Comparison of ENCODE assay signal across 24 cellular contexts in the genomic region with DNA sequence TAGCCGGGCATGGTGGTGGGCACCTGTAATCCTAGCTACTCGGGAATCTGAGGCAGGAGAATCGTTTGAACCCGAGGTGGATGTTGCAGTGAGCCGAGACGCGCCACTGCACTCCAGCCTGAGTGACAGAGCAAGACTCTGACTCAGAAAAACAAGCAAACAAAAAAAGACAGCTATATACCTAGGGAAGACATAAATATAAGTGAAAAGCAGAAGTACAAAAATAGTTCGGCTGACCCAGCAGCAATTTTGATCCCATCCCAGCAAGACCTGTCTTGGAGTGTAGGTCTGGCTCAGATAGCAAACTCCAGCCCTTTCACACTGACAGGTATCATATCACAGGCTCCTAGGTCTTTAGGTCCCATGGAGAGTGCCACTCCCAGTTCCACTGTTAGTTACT. TPM values are rescaled to one million over a fixed set of nuclear protein-coding genes. Genes with fewer than 3 reads are reported as not detected.
A peak's percentile ranks its signal among the peaks of the same experiment; 100 is the strongest.
DNase-seq lines count a peak whose midpoint lies in the region; ATAC-seq, FAIRE-seq and TF ChIP-seq lines count a peak whose summit lies in the region.
"Had no signal": no experiment of that assay in that cellular context is flagged by ENCODE, and none has a peak within 500 bp of the region (broad histone marks: within the 10 kb centered on the region; RNA-seq: fewer than 3 reads in every experiment).

No MANE protein-coding gene starts in this region.

- no peak for FAIRE-seq in astrocyte (lab: Jason Lieb, UNC)

- no peaks in the 10 kb centered on the region for H4K20me1 ChIP-seq in astrocyte (ENCODE audit: insufficient read depth, low read length)

- no peaks in the 10 kb centered on the region for H3K9me3 Mint-ChIP-seq in T-helper 2 cell treated with Interferon-gamma antibody and Interleukin-4, amounts not matched to agents 5 μg/mL and 100 μg/mL, for 36 hours
- no peaks in the 10 kb centered on the region for H3K9me3 Mint-ChIP-seq in astrocyte (ENCODE audit: unreplicated experiment)
- H3K9me3 Mint-ChIP-seq: activated naive CD4-positive, alpha-beta T cell treated with anti-CD3 and anti-CD28 coated beads, Interleukin-2, amount 50 U/mL, for 72 hours; CD4-positive, alpha-beta T cell; endodermal cell; natural killer cell had no signal

- no peak overlapping the region for H2AFZ ChIP-seq in astrocyte (ENCODE audit: low read depth, low read length)
- H2AFZ ChIP-seq: hepatocyte had no signal

- no peak overlapping the region for H3K9ac ChIP-seq in astrocyte (ENCODE audit: low read length)

- H3K27me3 ChIP-seq in astrocyte (ENCODE audit: insufficient read depth, low read length), result no peaks in the 10 kb centered on the region
- H3K27me3 ChIP-seq: hepatocyte had no signal

- H3K36me3 Mint-ChIP-seq in T-helper 2 cell treated with Interferon-gamma antibody and Interleukin-4, amounts not matched to agents 5 μg/mL and 100 μg/mL, for 36 hours (ENCODE audit: low read depth), result peaks cover 14% of the 10 kb centered on the region
- no peaks in the 10 kb centered on the region for H3K36me3 Mint-ChIP-seq in astrocyte (ENCODE audit: low read depth, unreplicated experiment)
- H3K36me3 Mint-ChIP-seq: natural killer cell had no signal

- no peak overlapping the region for H3K4me3 ChIP-seq in astrocyte (ENCODE audit: insufficient read depth, low read depth, low read length)
- H3K4me3 ChIP-seq: hepatocyte, lung, prostate gland, skin epidermis had no signal

- peak overlapping the region; percentile 31 for H3K27ac Mint-ChIP-seq in T-helper 2 cell treated with Interferon-gamma antibody and Interleukin-4, amounts not matched to agents 5 μg/mL and 100 μg/mL, for 36 hours
- peak overlapping the region; percentile 58 for H3K27ac Mint-ChIP-seq in astrocyte (ENCODE audit: unreplicated experiment)
- H3K27ac Mint-ChIP-seq: activated naive CD4-positive, alpha-beta T cell treated with anti-CD3 and anti-CD28 coated beads, Interleukin-2, amount 50 U/mL, for 72 hours; CD4-positive, alpha-beta T cell; endodermal cell; natural killer cell had no signal

- TF ChIP-seq CTCF in astrocyte (IDR thresholded peaks at IDR 0.05; ENCODE audit: insufficient read depth, low read depth, low read length), result no peak

- H3K4me1 ChIP-seq in astrocyte (ENCODE audit: insufficient read depth, low read length), result peaks cover 24% of the 10 kb centered on the region
- H3K4me1 ChIP-seq: prostate gland had no signal

- no peak overlapping the region for H3K27ac ChIP-seq in astrocyte (ENCODE audit: low read depth, low read length)
- H3K27ac ChIP-seq: prostate gland had no signal

- H3K4me2 ChIP-seq in astrocyte (ENCODE audit: low read length), result no peak overlapping the region
- H3K4me2 ChIP-seq: hepatocyte had no signal

- H3K79me2 ChIP-seq in astrocyte (ENCODE audit: insufficient read depth, low read length), result peaks cover 19% of the 10 kb centered on the region

- H3K9me3 ChIP-seq in astrocyte (ENCODE audit: insufficient read depth, low read depth, low read length), result no peaks in the 10 kb centered on the region
- H3K9me3 ChIP-seq: prostate gland had no signal

- ATAC-seq in GM19455 (IDR thresholded peaks at IDR 0.05; ENCODE audit: unreplicated experiment) (no peak), HG02970 (IDR thresholded peaks at IDR 0.05; ENCODE audit: low FRiP score, unreplicated experiment) (no peak), HG02623 (IDR thresholded peaks at IDR 0.05; ENCODE audit: unreplicated experiment) (no peak)
- ATAC-seq: activated naive CD4-positive, alpha-beta T cell treated with anti-CD3 and anti-CD28 coated beads, Interleukin-2, amount 50 U/mL, for 72 hours; natural killer cell had no signal

- no peak overlapping the region for H3K4me3 Mint-ChIP-seq in T-helper 2 cell treated with Interferon-gamma antibody and Interleukin-4, amounts not matched to agents 5 μg/mL and 100 μg/mL, for 36 hours
- peak overlapping the region; percentile 50 for H3K4me3 Mint-ChIP-seq in astrocyte (ENCODE audit: unreplicated experiment)
- H3K4me3 Mint-ChIP-seq: CD4-positive, alpha-beta T cell; endodermal cell; natural killer cell had no signal

- H3K36me3 ChIP-seq in astrocyte (ENCODE audit: insufficient read depth, low read length), result no peaks in the 10 kb centered on the region
- H3K36me3 ChIP-seq: prostate gland had no signal

- H3K4me1 Mint-ChIP-seq in T-helper 2 cell treated with Interferon-gamma antibody and Interleukin-4, amounts not matched to agents 5 μg/mL and 100 μg/mL, for 36 hours (ENCODE audit: low read depth), result peaks cover 32% of the 10 kb centered on the region
- peaks cover 23% of the 10 kb centered on the region for H3K4me1 Mint-ChIP-seq in astrocyte (ENCODE audit: low read depth, unreplicated experiment)

- no peaks in the 10 kb centered on the region for H3K27me3 Mint-ChIP-seq in T-helper 2 cell treated with Interferon-gamma antibody and Interleukin-4, amounts not matched to agents 5 μg/mL and 100 μg/mL, for 36 hours (ENCODE audit: low read depth)
- H3K27me3 Mint-ChIP-seq in astrocyte (ENCODE audit: low read depth, unreplicated experiment), result no peaks in the 10 kb centered on the region
- H3K27me3 Mint-ChIP-seq: CD4-positive, alpha-beta T cell had no signal

- no peak for DNase-seq in T-helper 2 cell treated with Interferon-gamma antibody and Interleukin-4, amounts not matched to agents 5 μg/mL and 100 μg/mL, for 36 hours (ENCODE audit: low spot score)
- no peak for DNase-seq in T-helper 2 cell
- peak; percentile 74 for DNase-seq in NOMO-1 treated with DMSO at 0.1 percent for 48 hours (lab: John Stamatoyannopoulos, UW; ENCODE audit: unreplicated experiment)
- no peak for DNase-seq in astrocyte (ENCODE audit: low read depth)
- no peak for DNase-seq in NCI-H774 (lab: John Stamatoyannopoulos, UW)
- DNase-seq: activated CD4-positive, alpha-beta T cell treated with anti-CD3 and anti-CD28 coated beads, Interleukin-2, amount 50 U/mL, for 1 hour; activated T-cell treated with anti-CD3 and anti-CD28 coated beads for 4 hours; CD4-positive, alpha-beta T cell; DMS79; endodermal cell; GOT3; islet precursor cell; natural killer cell; NCI-H2081; NCI-H510A; stimulated activated CD4-positive, alpha-beta T cell treated with anti-CD3 and anti-CD28 coated beads, Interleukin-4, amount 100 ng/mL, for 4 hours had no signal

RNA-seq across cellular contexts. Expression of a gene that starts 14.5 kb away (rescaled TPM):
- 39.8 and 41.8 TPM in 2 replicates for total RNA-seq in astrocyte

RNA-seq across cellular contexts. Expression of a gene that starts 15.3 kb away (rescaled TPM):
- 153 and 162 TPM in 2 replicates for total RNA-seq in astrocyte

RNA-seq across cellular contexts. Expression of a gene that starts 32.3 kb away (rescaled TPM):
- 51.1 and 51.7 TPM in 2 replicates for total RNA-seq in astrocyte

RNA-seq across cellular contexts. Expression of a gene that starts 39.1 kb away (rescaled TPM):
- total RNA-seq in astrocyte, result 68.9 and 70.3 TPM in 2 replicates

RNA-seq across cellular contexts. Expression of a gene that starts 49.4 kb away (rescaled TPM):
- total RNA-seq in astrocyte, result 13.2 and 13.6 TPM in 2 replicates
